8 cellular contexts compared by ENCODE assay signal in genomic region chr1:52927219-52928082, GRCh38.
DNase-seq lines count a peak whose midpoint lies in the region; ATAC-seq and TF ChIP-seq lines count a peak whose summit lies in the region.

A gene with protein sequence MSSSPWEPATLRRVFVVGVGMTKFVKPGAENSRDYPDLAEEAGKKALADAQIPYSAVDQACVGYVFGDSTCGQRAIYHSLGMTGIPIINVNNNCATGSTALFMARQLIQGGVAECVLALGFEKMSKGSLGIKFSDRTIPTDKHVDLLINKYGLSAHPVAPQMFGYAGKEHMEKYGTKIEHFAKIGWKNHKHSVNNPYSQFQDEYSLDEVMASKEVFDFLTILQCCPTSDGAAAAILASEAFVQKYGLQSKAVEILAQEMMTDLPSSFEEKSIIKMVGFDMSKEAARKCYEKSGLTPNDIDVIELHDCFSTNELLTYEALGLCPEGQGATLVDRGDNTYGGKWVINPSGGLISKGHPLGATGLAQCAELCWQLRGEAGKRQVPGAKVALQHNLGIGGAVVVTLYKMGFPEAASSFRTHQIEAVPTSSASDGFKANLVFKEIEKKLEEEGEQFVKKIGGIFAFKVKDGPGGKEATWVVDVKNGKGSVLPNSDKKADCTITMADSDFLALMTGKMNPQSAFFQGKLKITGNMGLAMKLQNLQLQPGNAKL (plus strand): TSS chr1:52927276. CDS start chr1:52927397, 121 bp downstream.

- ATAC-seq in GM21526 (IDR thresholded peaks at IDR 0.05; ENCODE audit: low FRiP score, unreplicated experiment), result no peak

- TF ChIP-seq CTCF in cardiac fibroblast (IDR thresholded peaks at IDR 0.05; ENCODE audit: low read depth, low read length), result no peak

- peak within 1 kb of the TSS; percentile 75 for H3K4me3 ChIP-seq in cardiac fibroblast (replicated peaks in 1 of 2; ENCODE audit: low read depth in 2 of 2, low read length in 2 of 2)

- DNase-seq in DMS53 treated with DMSO at 0.1 percent for 48 hours (lab: John Stamatoyannopoulos, UW; ENCODE audit: unreplicated experiment) (peak; percentile 79), HCEC 1CT (peak; percentile 45), NCI-H146 treated with DMSO at 0.1 percent for 48 hours (lab: John Stamatoyannopoulos, UW; ENCODE audit: unreplicated experiment) (peak; percentile 35), cardiac fibroblast (ENCODE audit: low read depth in 2 of 2) (peak; percentile 65 to 77), iris pigment epithelial cell (ENCODE audit: low read depth) (peak; percentile 62)
- DNase-seq in activated CD4-positive, CD25-positive, alpha-beta regulatory T cell (lab: John Stamatoyannopoulos, UW), result peak; percentile 31 to 64 (median 58)
- peak; percentile 63 to 71 for DNase-seq in stimulated activated CD4-positive, alpha-beta T cell treated with anti-CD3 and anti-CD28 coated beads, Interleukin-12 subunit alpha, Interleukin-12 subunit beta, amount 100 ng/mL, for 24 hours (ENCODE audit: low read depth in 2 of 2)
